33 cellular contexts compared by ENCODE assay signal in genomic region chr7:43405948-43406347, GRCh38.
"Had no signal": no experiment of that assay in that cellular context is flagged by ENCODE, and none has a peak within 500 bp of the region (broad histone marks: within the 10 kb centered on the region; RNA-seq: fewer than 3 reads in every experiment).

No MANE protein-coding gene starts in this region.

- H3K27ac ChIP-seq: adrenal gland, body of pancreas, esophagus squamous epithelium, gastroesophageal sphincter, heart right ventricle, WERI-Rb-1 had no signal

- H3K27me3 ChIP-seq: adrenal gland, body of pancreas, gastroesophageal sphincter had no signal

- DNase-seq: activated CD4-positive, alpha-beta T cell treated with anti-CD3 and anti-CD28 coated beads for 36 hours; activated CD4-positive, alpha-beta T cell treated with anti-CD3 and anti-CD28 coated beads, Interleukin-2, amount 50 U/mL, for 1 hour; activated CD4-positive, alpha-beta T cell treated with anti-CD3 and anti-CD28 coated beads, Interleukin-2, amount 50 U/mL, for 48 hours; activated CD4-positive, CD25-positive, alpha-beta regulatory T cell; activated CD4-positive, CD25-positive, alpha-beta regulatory T cell treated with anti-CD3 and anti-CD28 coated beads, Interleukin-2, amount 50 U/mL, for 72 hours; activated CD8-positive, alpha-beta memory T cell treated with anti-CD3 and anti-CD28 coated beads for 24 hours; activated CD8-positive, alpha-beta T cell treated with anti-CD3 and anti-CD28 coated beads for 36 hours; activated effector memory CD4-positive, alpha-beta T cell treated with Interleukin-2 at 50 U/mL for 16 hours; activated gamma-delta T cell treated with Interleukin-2 at 50 U/mL for 16 hours; activated naive CD4-positive, alpha-beta T cell treated with Interleukin-2 at 50 U/mL for 16 hours; activated naive CD8-positive, alpha-beta T cell treated with anti-CD3 and anti-CD28 coated beads for 36 hours; activated naive CD8-positive, alpha-beta T cell treated with anti-CD3 and anti-CD28 coated beads, Interleukin-2, amount 50 U/mL, for 24 hours; activated T-cell treated with anti-CD3 and anti-CD28 coated beads, Interleukin-2, amount 50 U/mL, for 4 hours; adrenal gland; amygdala; aorta; body of pancreas; caudate nucleus; cortex of kidney; dermis blood vessel endothelial cell; effector CD4-positive, alpha-beta T cell; effector memory CD8-positive, alpha-beta T cell; erythroblast; esophagus squamous epithelium; foreskin melanocyte; heart right ventricle; T-helper 1 cell; T-helper 17 cell; T1000; WERI-Rb-1 had no signal

- H3K36me3 ChIP-seq: adrenal gland, esophagus squamous epithelium, gastroesophageal sphincter, heart right ventricle, WERI-Rb-1 had no signal

- FAIRE-seq: colon had no signal

- ATAC-seq: activated CD4-positive, alpha-beta T cell treated with anti-CD3 and anti-CD28 coated beads for 36 hours; activated CD8-positive, alpha-beta T cell treated with anti-CD3 and anti-CD28 coated beads for 36 hours; activated naive CD8-positive, alpha-beta T cell treated with anti-CD3 and anti-CD28 coated beads, Interleukin-2, amount 50 U/mL, for 24 hours; activated T-cell treated with anti-CD3 and anti-CD28 coated beads, Interleukin-2, amount 50 U/mL, for 4 hours; activated T-helper 17 cell treated with anti-CD3 and anti-CD28 coated beads, Interleukin-2, amount 50 U/mL, for 72 hours; body of pancreas; effector memory CD8-positive, alpha-beta T cell; gastroesophageal sphincter; heart right ventricle; T-helper 17 cell had no signal

- H3K9me3 ChIP-seq: adrenal gland, body of pancreas, esophagus squamous epithelium, gastroesophageal sphincter had no signal

- H3K4me3 ChIP-seq: adrenal gland, body of pancreas, esophagus squamous epithelium, gastroesophageal sphincter, heart right ventricle had no signal

- H3K4me1 ChIP-seq: adrenal gland, body of pancreas, esophagus squamous epithelium, gastroesophageal sphincter, heart right ventricle had no signal
